ENCODE assay signal across 25 cellular contexts in genomic region chr20:5484926-5485325, GRCh38.
"Had no signal": no experiment of that assay in that cellular context is flagged by ENCODE, and none has a peak within 500 bp of the region (broad histone marks: within the 10 kb centered on the region; RNA-seq: fewer than 3 reads in every experiment).

No MANE protein-coding gene starts in this region.

- H3K4me3 ChIP-seq: esophagus squamous epithelium, lower lobe of right lung, pancreas, right lobe of liver, stomach, thyroid gland, vagina had no signal

- ATAC-seq: effector memory CD8-positive, alpha-beta T cell; left colon; left ventricle myocardium superior; lower lobe of right lung; natural killer cell; pancreas; right lobe of liver; stimulated activated naive B cell treated with anti-CD40 and anti-IgM and Interleukin-4, amounts not matched to agents 10 μg/mL and 1 μg/mL and 100 μg/mL, for 72 hours had no signal

- H3K9me3 Mint-ChIP-seq: effector memory CD8-positive, alpha-beta T cell; memory B cell; natural killer cell; neural crest cell; stimulated activated naive B cell treated with anti-CD40 and anti-IgM and Interleukin-4, amounts not matched to agents 10 μg/mL and 1 μg/mL and 100 μg/mL, for 72 hours had no signal

- H3K4me3 Mint-ChIP-seq: effector memory CD8-positive, alpha-beta T cell; memory B cell; natural killer cell; neural crest cell; stimulated activated naive B cell treated with anti-CD40 and anti-IgM and Interleukin-4, amounts not matched to agents 10 μg/mL and 1 μg/mL and 100 μg/mL, for 72 hours had no signal

- H3K36me3 ChIP-seq: esophagus squamous epithelium, lower lobe of right lung, neutrophil, pancreas, right lobe of liver, stomach, thyroid gland, vagina had no signal

- H3K4me1 Mint-ChIP-seq: memory B cell, neural crest cell had no signal

- H3K27me3 ChIP-seq: pancreas, right lobe of liver, thyroid gland, vagina had no signal

- H3K9me3 ChIP-seq: esophagus squamous epithelium, lower lobe of right lung, neutrophil, pancreas, right lobe of liver, stomach, thyroid gland, vagina had no signal

- H3K27ac Mint-ChIP-seq: effector memory CD8-positive, alpha-beta T cell; immature natural killer cell; memory B cell; natural killer cell; stimulated activated naive B cell treated with anti-CD40 and anti-IgM and Interleukin-4, amounts not matched to agents 10 μg/mL and 1 μg/mL and 100 μg/mL, for 72 hours had no signal

- DNase-seq: cortex of kidney; effector memory CD8-positive, alpha-beta T cell; erythroblast; esophagus squamous epithelium; foreskin melanocyte; immature natural killer cell; islet precursor cell; kidney glomerular epithelial cell; left colon; left ventricle myocardium superior; lower lobe of right lung; natural killer cell; pancreas; right lobe of liver; small intestine; stimulated activated CD4-positive, alpha-beta T cell treated with anti-CD3 and anti-CD28 coated beads, Interleukin-15, amount 100 ng/mL, for 24 hours; stimulated activated CD4-positive, alpha-beta T cell treated with anti-CD3 and anti-CD28 coated beads, Interleukin-2, amount 100 ng/mL, for 48 hours; stimulated activated naive B cell treated with anti-CD40 and anti-IgM and Interleukin-4, amounts not matched to agents 10 μg/mL and 1 μg/mL and 100 μg/mL, for 72 hours; stomach; thyroid gland; trophoblast cell had no signal

- H3K27ac ChIP-seq: esophagus squamous epithelium, lower lobe of right lung, neutrophil, pancreas, right lobe of liver, stomach, thyroid gland, vagina had no signal

- H3K4me1 ChIP-seq: esophagus squamous epithelium, lower lobe of right lung, right lobe of liver, stomach, thyroid gland, vagina had no signal

- H3K36me3 Mint-ChIP-seq: memory B cell; natural killer cell; stimulated activated naive B cell treated with anti-CD40 and anti-IgM and Interleukin-4, amounts not matched to agents 10 μg/mL and 1 μg/mL and 100 μg/mL, for 72 hours had no signal
